Comparison of ENCODE assay signal across 8 cellular contexts in the genomic region with DNA sequence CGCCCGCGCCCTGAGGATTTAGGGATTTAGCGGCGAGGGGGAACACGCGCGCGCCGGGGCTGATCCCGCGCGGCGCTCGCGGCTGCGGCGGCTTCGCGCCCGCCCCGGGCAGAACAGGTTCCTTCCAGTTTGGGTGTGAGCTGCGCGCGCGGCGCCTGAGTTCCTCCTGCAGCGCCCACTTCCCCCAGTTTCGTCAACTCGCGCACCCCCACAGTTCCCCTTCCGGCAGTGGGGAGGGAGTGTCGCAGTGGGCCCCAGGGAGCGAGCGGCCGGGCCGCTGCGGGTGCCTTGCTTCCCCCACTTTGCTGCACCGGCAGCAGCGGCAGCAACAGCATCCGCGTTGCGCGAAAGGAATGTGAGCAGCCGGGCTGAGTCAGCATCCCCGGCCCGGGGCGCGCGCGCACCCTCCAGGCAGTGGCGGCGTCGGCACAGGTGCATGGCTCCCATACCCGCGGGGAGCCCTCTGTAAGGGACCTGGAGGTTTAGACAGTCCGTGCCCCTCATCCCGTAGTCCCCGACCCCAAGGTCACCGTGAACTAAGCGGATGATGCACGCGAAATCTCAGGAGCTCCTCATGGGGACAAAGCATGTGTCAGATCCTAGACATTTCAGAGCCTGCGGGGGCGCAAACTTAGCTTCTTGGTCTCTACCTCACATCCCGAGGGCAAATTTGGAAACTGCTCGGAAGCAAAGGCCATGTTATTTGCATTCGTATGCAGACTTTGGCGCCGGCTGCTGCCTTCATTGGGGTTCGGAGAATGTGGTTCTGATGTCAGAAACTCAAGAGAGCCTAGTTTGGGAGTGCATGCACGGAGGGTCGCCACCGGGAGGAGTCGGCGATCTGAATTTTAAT. TPM values are rescaled to one million over a fixed set of nuclear protein-coding genes. Genes with fewer than 3 reads are reported as not detected.
DNase-seq lines count a peak whose midpoint lies in the region; ATAC-seq, FAIRE-seq and TF ChIP-seq lines count a peak whose summit lies in the region.

No MANE protein-coding gene starts in this region.

- H3K4me1 ChIP-seq in suprapubic skin, result peaks cover 58% of the 10 kb centered on the region

- TF ChIP-seq POLR2A in suprapubic skin (IDR thresholded peaks at IDR 0.05), result peak in 1 of 2 donors; percentile 57

- H3K9me3 ChIP-seq in suprapubic skin, result no peaks in the 10 kb centered on the region

- no peaks in the 10 kb centered on the region for H3K36me3 ChIP-seq in suprapubic skin

- TF ChIP-seq EP300 in suprapubic skin (IDR thresholded peaks at IDR 0.05), result no peak

- ATAC-seq in GM21423 (IDR thresholded peaks at IDR 0.05; ENCODE audit: unreplicated experiment), result peak; percentile 48

- FAIRE-seq in frontal cortex (lab: Jason Lieb, UNC), result no peak

- H3K27me3 ChIP-seq in suprapubic skin, result no peaks in the 10 kb centered on the region

- TF ChIP-seq CTCF in suprapubic skin (IDR thresholded peaks at IDR 0.05), result no peak

- under 1% methylated on average over 58 of the region's 76 CpGs for WGBS in suprapubic skin

- peak overlapping the region; percentile 85 for H3K27ac ChIP-seq in suprapubic skin

- H3K4me3 ChIP-seq in suprapubic skin, result peak overlapping the region; percentile 83

- peak; percentile 61 for DNase-seq in DMS 273 treated with DMSO at 0.1 percent for 48 hours (lab: John Stamatoyannopoulos, UW)
- DNase-seq in HUDEP-2 (lab: John Stamatoyannopoulos, UW; ENCODE audit: unreplicated experiment in 76 of 76), result peak in 56 of 76 experiments; percentile 5 to 83 (median 45)
- DNase-seq in RPMI7951 (ENCODE audit: low read depth), result peak; percentile 71
- peak; percentile 94 for DNase-seq in activated effector memory CD4-positive, alpha-beta T cell treated with Interleukin-2 at 50 U/mL for 16 hours
- DNase-seq in frontal cortex (ENCODE audit: low spot score in 2 of 2), result peak; percentile 65 to 66
- DNase-seq in nucleus accumbens (lab: John Stamatoyannopoulos, UW), result peak in 50 of 56 donors; percentile 23 to 85 (median 60)
- DNase-seq in suprapubic skin (ENCODE audit: low spot score in 2 of 2), result peak; percentile 84 to 85

RNA-seq across cellular contexts. Expression of gene ARSG, which starts 0.8 kb away (rescaled TPM):
- 2.3 and 3.0 TPM in 2 replicates for total RNA-seq in RPMI7951 (2014; rRNA removed; shearing (Covaris generic))
- total RNA-seq in frontal cortex (5.7 TPM), suprapubic skin (10 to 100 TPM in 3 of 4 donors, 1 to 10 TPM in 1; 7.7 to 12.7 (median 10.7) TPM)

RNA-seq across cellular contexts. Expression of gene SLC16A6, which starts 1.1 kb away (rescaled TPM):
- 4.4 and 4.8 TPM in 2 replicates for total RNA-seq in RPMI7951 (2014; rRNA removed; shearing (Covaris generic))
- total RNA-seq in frontal cortex (1.2 TPM), suprapubic skin (1 to 10 TPM; 2.7 to 10.0 (median 5.1) TPM)

RNA-seq across cellular contexts. Expression of gene AMZ2, which starts 44.2 kb away (rescaled TPM):
- total RNA-seq in RPMI7951 (2014; rRNA removed; shearing (Covaris generic)), result 75.6 and 92.5 TPM in 2 replicates
- total RNA-seq in frontal cortex, result 75.4 TPM
- total RNA-seq in suprapubic skin, result 10 to 100 TPM; 35.8 to 47.1 (median 41.5) TPM

Comparison
In these comparisons a context has a peak if more than half of its experiments do, and no peak if none do; other contexts are left out.
1. Peak in every context shown above with its lines: DNase-seq, ATAC-seq, H3K4me3 ChIP-seq and H3K27ac ChIP-seq.